Comparison of ENCODE assay signal across 14 cellular contexts in the genomic region with DNA sequence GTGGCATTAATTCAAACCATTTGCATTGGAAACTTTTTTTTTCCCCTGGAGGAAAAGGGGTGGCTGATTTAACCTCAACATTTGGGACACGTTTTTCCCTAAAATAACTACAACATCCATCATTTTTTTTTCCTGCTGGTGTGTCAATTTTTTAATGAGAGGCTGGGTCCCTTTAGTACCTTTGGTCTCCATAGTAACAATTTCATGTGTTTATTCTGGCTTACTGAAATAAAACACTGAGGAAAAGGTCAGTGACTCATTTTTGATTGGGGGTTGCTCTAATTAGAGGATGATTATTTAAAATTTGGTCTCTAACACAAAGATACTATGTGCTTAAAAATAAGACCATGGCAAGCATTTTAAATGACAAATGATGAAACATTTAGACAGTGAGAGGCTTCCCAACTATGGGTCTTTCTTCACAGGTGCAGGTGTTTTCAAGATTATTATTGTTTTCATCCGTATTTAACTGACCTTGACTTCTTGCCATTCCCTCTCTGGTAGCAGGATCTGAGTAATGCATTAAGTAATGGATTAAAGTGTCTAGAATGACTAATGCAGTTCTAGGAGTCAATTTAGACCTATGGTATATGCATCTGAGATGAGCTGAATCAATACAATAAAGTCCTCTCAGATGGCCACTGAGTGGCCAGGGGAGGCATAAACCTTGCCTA.
A peak's percentile ranks its signal among the peaks of the same experiment; 100 is the strongest.
DNase-seq lines count a peak whose midpoint lies in the region; ATAC-seq and TF ChIP-seq lines count a peak whose summit lies in the region.
"Had no signal": no experiment of that assay in that cellular context is flagged by ENCODE, and none has a peak within 500 bp of the region (broad histone marks: within the 10 kb centered on the region; RNA-seq: fewer than 3 reads in every experiment).

No MANE protein-coding gene starts in this region.

- H3K9me3 Mint-ChIP-seq in activated CD4-positive, alpha-beta memory T cell treated with anti-CD3 and anti-CD28 coated beads for 36 hours, result no peaks in the 10 kb centered on the region
- H3K9me3 Mint-ChIP-seq: activated naive CD8-positive, alpha-beta T cell treated with anti-CD3 and anti-CD28 coated beads, Interleukin-2, amount 10 ng/mL, durations not matched to agents 7 days and 5 days had no signal

- no peaks in the 10 kb centered on the region for H3K27me3 Mint-ChIP-seq in activated CD4-positive, alpha-beta memory T cell treated with anti-CD3 and anti-CD28 coated beads for 36 hours
- H3K27me3 Mint-ChIP-seq: activated naive CD8-positive, alpha-beta T cell treated with anti-CD3 and anti-CD28 coated beads, Interleukin-2, amount 10 ng/mL, durations not matched to agents 7 days and 5 days had no signal

- intact Hi-C loops in left lung (cut with DNase I), result no loop called here
- intact Hi-C loops in activated CD4-positive, alpha-beta memory T cell treated with anti-CD3 and anti-CD28 coated beads for 36 hours (cut with micrococcal nuclease), result no loop called here

- no peak overlapping the region for H3K4me3 Mint-ChIP-seq in activated CD4-positive, alpha-beta memory T cell treated with anti-CD3 and anti-CD28 coated beads for 36 hours
- H3K4me3 Mint-ChIP-seq: activated naive CD8-positive, alpha-beta T cell treated with anti-CD3 and anti-CD28 coated beads, Interleukin-2, amount 10 ng/mL, durations not matched to agents 7 days and 5 days had no signal

- peaks cover 14% of the 10 kb centered on the region for H3K4me1 Mint-ChIP-seq in activated CD4-positive, alpha-beta memory T cell treated with anti-CD3 and anti-CD28 coated beads for 36 hours (ENCODE audit: low read depth)

- in situ Hi-C loops in astrocyte of the spinal cord (cut with HindIII; ENCODE audit: low sequenced_read_pairs), result no loop called here

- DNase-seq in Daoy (ENCODE audit: low read depth) (peak; percentile 32), M059J (ENCODE audit: low read depth) (peak; percentile 85), astrocyte of the spinal cord (ENCODE audit: low read depth, low spot score) (peak; percentile 33), left lung (no peak), T-helper 9 cell (no peak), SKM-1 treated with dmso at 0.1 percent for 144 hours (lab: John Stamatoyannopoulos, UW; ENCODE audit: unreplicated experiment) (no peak), NCI-H510A treated with DMSO at 0.1 percent for 48 hours (lab: John Stamatoyannopoulos, UW) (no peak)
- DNase-seq in activated CD4-positive, alpha-beta memory T cell treated with anti-CD3 and anti-CD28 coated beads for 36 hours, result no peak
- DNase-seq: activated CD4-positive, alpha-beta T cell treated with anti-CD3 and anti-CD28 coated beads for 48 hours; activated naive CD8-positive, alpha-beta T cell treated with anti-CD3 and anti-CD28 coated beads, Interleukin-2, amount 10 ng/mL, durations not matched to agents 7 days and 5 days; NCI-H1930 had no signal

- H3K9me3 ChIP-seq in left lung, result no peaks in the 10 kb centered on the region
- H3K9me3 ChIP-seq: thoracic aorta had no signal

- peak overlapping the region in 1 of 2 donors; percentile 45 for H3K27ac ChIP-seq in left lung
- H3K27ac ChIP-seq: epithelial cell of prostate, parathyroid adenoma had no signal

- no peaks in the 10 kb centered on the region for H3K36me3 Mint-ChIP-seq in activated CD4-positive, alpha-beta memory T cell treated with anti-CD3 and anti-CD28 coated beads for 36 hours

- POLR2A ChIA-PET in activated CD4-positive, alpha-beta memory T cell treated with anti-CD3 and anti-CD28 coated beads for 36 hours (lab: Charles Lee), result no interaction called here

- H3K4me1 ChIP-seq in left lung, result peaks cover 0 to 15% of the 10 kb centered on the region in 2 donors
- H3K4me1 ChIP-seq: parathyroid adenoma had no signal

- H3K27me3 ChIP-seq in left lung, result no peaks in the 10 kb centered on the region

- CTCF ChIA-PET in activated CD4-positive, alpha-beta memory T cell treated with anti-CD3 and anti-CD28 coated beads for 36 hours (lab: Charles Lee), result interaction anchor here (1.0 kb wide), 1 partner anchor 490 kb away, joined by 3 read pairs; no protein-coding TSS in a partner anchor

- peak; percentile 39 for ATAC-seq in left lung

- H3K4me3 ChIP-seq in astrocyte of the spinal cord (ENCODE audit: low read depth, low read length) (no peak overlapping the region), left lung (no peak overlapping the region)
- H3K4me3 ChIP-seq: thoracic aorta had no signal

- no peaks in the 10 kb centered on the region for H3K36me3 ChIP-seq in left lung
- H3K36me3 ChIP-seq: thoracic aorta had no signal

- TF ChIP-seq CTCF in astrocyte of the spinal cord (IDR thresholded peaks at IDR 0.05; ENCODE audit: low read depth, low read length), result no peak
- TF ChIP-seq CTCF in left lung (IDR thresholded peaks at IDR 0.05), result no peak

- no peak overlapping the region for H3K27ac Mint-ChIP-seq in activated CD4-positive, alpha-beta memory T cell treated with anti-CD3 and anti-CD28 coated beads for 36 hours
- H3K27ac Mint-ChIP-seq: activated naive CD8-positive, alpha-beta T cell treated with anti-CD3 and anti-CD28 coated beads, Interleukin-2, amount 10 ng/mL, durations not matched to agents 7 days and 5 days had no signal

Comparison
In these comparisons a context has a peak if more than half of its experiments do, and no peak if none do; other contexts are left out.
1. DNase-seq: peak in Daoy (single experiment), M059J (single experiment) and astrocyte of the spinal cord (single experiment); none in left lung (0 of 2), T-helper 9 cell (single experiment), SKM-1 treated with dmso at 0.1 percent for 144 hours (single experiment), activated CD4-positive, alpha-beta memory T cell treated with anti-CD3 and anti-CD28 coated beads for 36 hours (single experiment) and NCI-H510A treated with DMSO at 0.1 percent for 48 hours (single experiment).